1 cellular context compared by ENCODE assay signal in genomic region chr1:155084722-155085503, GRCh38.
TF ChIP-seq lines count a peak whose summit lies in the region.

No MANE protein-coding gene starts in this region.

TF ChIP-seq in HepG2, 621 proteins besides CTCF, POLR2A, EP300 and RAD21 (continued from another document and continues in another):
- TF ChIP-seq ZNF720 (CRISPR knock-in tag; IDR thresholded peaks at IDR 0.05) = no peak
- TF ChIP-seq ZNF543 (CRISPR knock-in tag; IDR thresholded peaks at IDR 0.05) = no peak; the same call in 1 of the 2 replicates
- TF ChIP-seq MTERF4 (CRISPR knock-in tag; IDR thresholded peaks at IDR 0.05) = no peak
- TF ChIP-seq ZNF749 (CRISPR knock-in tag; IDR thresholded peaks at IDR 0.05; ENCODE audit: borderline replicate concordance) = no peak
- TF ChIP-seq ZNF615 (CRISPR knock-in tag; IDR thresholded peaks at IDR 0.05; ENCODE audit: borderline replicate concordance) = no peak
- no peak for TF ChIP-seq GATA4 (IDR thresholded peaks at IDR 0.05; ENCODE audit: borderline replicate concordance, low read depth)
- no peak for TF ChIP-seq SOX13 (IDR thresholded peaks at IDR 0.05)
- TF ChIP-seq SOX13 (CRISPR knock-in tag; conservative IDR thresholded peaks at IDR 0.05 in 1 of 2, IDR thresholded peaks at IDR 0.05 in 1 of 2) = peak in 1 of 2 experiments; percentile 42; a peak in 1 of 4 replicates
- TF ChIP-seq HOXA9 (CRISPR knock-in tag; IDR thresholded peaks at IDR 0.05; ENCODE audit: borderline replicate concordance) = no peak; the same call in 1 of the 2 replicates
- TF ChIP-seq ZSCAN9 (CRISPR knock-in tag; IDR thresholded peaks at IDR 0.05; ENCODE audit: borderline replicate concordance) = peak; percentile 71
- TF ChIP-seq SOX5 (CRISPR knock-in tag; IDR thresholded peaks at IDR 0.05; ENCODE audit: borderline replicate concordance) = peak; percentile 55
- no peak for TF ChIP-seq MXD3 (CRISPR knock-in tag; IDR thresholded peaks at IDR 0.05)
- no peak for TF ChIP-seq ZNF234 (CRISPR knock-in tag; conservative IDR thresholded peaks at IDR 0.05)
- peak; percentile 83; the same call in 1 of the 2 replicates for TF ChIP-seq ZNF142 (CRISPR knock-in tag; IDR thresholded peaks at IDR 0.05)
- no peak for TF ChIP-seq NR2F6 (IDR thresholded peaks at IDR 0.05)
- peak; percentile 61 for TF ChIP-seq NR2F6 (CRISPR knock-in tag; IDR thresholded peaks at IDR 0.05)
- no peak for TF ChIP-seq MLXIP (CRISPR knock-in tag; IDR thresholded peaks at IDR 0.05; ENCODE audit: borderline replicate concordance)
- TF ChIP-seq ZNF768 (CRISPR knock-in tag; IDR thresholded peaks at IDR 0.05) = no peak
- TF ChIP-seq ZBTB49 (CRISPR knock-in tag; IDR thresholded peaks at IDR 0.05; ENCODE audit: borderline replicate concordance) = no peak
- no peak for TF ChIP-seq SSRP1 (CRISPR knock-in tag; IDR thresholded peaks at IDR 0.05)
- TF ChIP-seq FLYWCH1 (CRISPR knock-in tag; IDR thresholded peaks at IDR 0.05) = 0 out of 2 replicates have a peak, but pooled peaks have one; percentile 49
- peak; percentile 64 for TF ChIP-seq TFDP2 (CRISPR knock-in tag; IDR thresholded peaks at IDR 0.05)
- peak; percentile 32 for TF ChIP-seq FOSL2 (CRISPR knock-in tag; IDR thresholded peaks at IDR 0.05)
- 0 out of 2 replicates have a peak, but pooled peaks have one; percentile 44 for TF ChIP-seq SATB2 (CRISPR knock-in tag; IDR thresholded peaks at IDR 0.05)
- no peak for TF ChIP-seq ZNF737 (CRISPR knock-in tag; IDR thresholded peaks at IDR 0.05; ENCODE audit: borderline replicate concordance)
- TF ChIP-seq SP1 (IDR thresholded peaks at IDR 0.05) = no peak
- peak; percentile 53; the same call in 1 of the 2 replicates for TF ChIP-seq SP1 (CRISPR knock-in tag; IDR thresholded peaks at IDR 0.05)
- TF ChIP-seq ZNF44 (CRISPR knock-in tag; IDR thresholded peaks at IDR 0.05) = no peak
- TF ChIP-seq ZSCAN29 (CRISPR knock-in tag; conservative IDR thresholded peaks at IDR 0.05) = peak; percentile 98
- no peak for TF ChIP-seq SNRNP70 (IDR thresholded peaks at IDR 0.05; ENCODE audit: low read depth, low read length)
- TF ChIP-seq ZGPAT (CRISPR knock-in tag; IDR thresholded peaks at IDR 0.05) = peak; percentile 84
- TF ChIP-seq MIER3 (CRISPR knock-in tag; IDR thresholded peaks at IDR 0.05; ENCODE audit: borderline replicate concordance) = peak; percentile 67; the same call in 1 of the 2 replicates
- no peak for TF ChIP-seq ZNF432 (CRISPR knock-in tag; IDR thresholded peaks at IDR 0.05; ENCODE audit: borderline replicate concordance)
- no peak for TF ChIP-seq ZNF503 (CRISPR knock-in tag; IDR thresholded peaks at IDR 0.05)
- TF ChIP-seq TEAD3 (CRISPR knock-in tag; optimal IDR thresholded peaks at IDR 0.05; ENCODE audit: borderline replicate concordance) = peak; percentile 62
- no peak for TF ChIP-seq MYNN (CRISPR knock-in tag; IDR thresholded peaks at IDR 0.05; ENCODE audit: low read depth)
- TF ChIP-seq GTF2F1 (IDR thresholded peaks at IDR 0.05; ENCODE audit: low read length) = no peak
- peak; percentile 78; the same call in 1 of the 2 replicates for TF ChIP-seq IKZF5 (CRISPR knock-in tag; IDR thresholded peaks at IDR 0.05)
- peak; percentile 53; the same call in 1 of the 2 replicates for TF ChIP-seq MAX (IDR thresholded peaks at IDR 0.05)
- TF ChIP-seq PHF20 (CRISPR knock-in tag; IDR thresholded peaks at IDR 0.05) = peak; percentile 55
- no peak for TF ChIP-seq NONO (IDR thresholded peaks at IDR 0.05)
- peak; percentile 91 for TF ChIP-seq NONO (CRISPR knock-in tag; conservative IDR thresholded peaks at IDR 0.05)
- TF ChIP-seq NCOR1 (IDR thresholded peaks at IDR 0.05; ENCODE audit: borderline replicate concordance, low read length) = no peak
- no peak; the same call in 1 of the 2 replicates for TF ChIP-seq ZNF703 (CRISPR knock-in tag; IDR thresholded peaks at IDR 0.05; ENCODE audit: borderline replicate concordance)
- TF ChIP-seq FOXO1 (CRISPR knock-in tag; IDR thresholded peaks at IDR 0.05) = no peak
- TF ChIP-seq ZNF501 (CRISPR knock-in tag; IDR thresholded peaks at IDR 0.05) = peak; percentile 78
- TF ChIP-seq SP2 (CRISPR knock-in tag; IDR thresholded peaks at IDR 0.05) = 0 out of 2 replicates have a peak, but pooled peaks have one; percentile 11
- TF ChIP-seq RNF2 (conservative IDR thresholded peaks at IDR 0.05; ENCODE audit: low read depth) = no peak
- 0 out of 2 replicates have a peak, but pooled peaks have one; percentile 39 for TF ChIP-seq JUN (CRISPR knock-in tag; IDR thresholded peaks at IDR 0.05)
